Comparison of ENCODE assay signal across 22 cellular contexts in genomic region chr19:40581531-40581930, GRCh38.
"Had no signal": no experiment of that assay in that cellular context is flagged by ENCODE, and none has a peak within 500 bp of the region (broad histone marks: within the 10 kb centered on the region; RNA-seq: fewer than 3 reads in every experiment).

No MANE protein-coding gene starts in this region.

- H3K27me3 ChIP-seq: MG63, SJSA1 had no signal

- H3K9me3 ChIP-seq: MG63, SJSA1 had no signal

- H3K4me3 ChIP-seq: MG63, SJSA1, SK-N-MC had no signal

- DNase-seq: Karpas-422, KG1, MG63, NCI-H1092, NCI-H1105 treated with DMSO at 0.1 percent for 48 hours, NCI-H1417 treated with DMSO at 0.1 percent for 48 hours, NCI-H146, NCI-H1694 treated with DMSO at 0.1 percent for 48 hours, NCI-H1930, NCI-H2081, NCI-H2107, NCI-H2227 treated with DMSO at 0.1 percent for 48 hours, NCI-H510A, NCI-H524 treated with DMSO at 0.1 percent for 48 hours, NCI-H69, NCI-H774, Right ventricle myocardium superior, RPMI8226, SIG-M5 had no signal

- H3K27ac ChIP-seq: SJSA1, SK-N-MC had no signal

- FAIRE-seq: RCC 7860 had no signal
